ENCODE assay signal across 1 cellular context in the genomic region with DNA sequence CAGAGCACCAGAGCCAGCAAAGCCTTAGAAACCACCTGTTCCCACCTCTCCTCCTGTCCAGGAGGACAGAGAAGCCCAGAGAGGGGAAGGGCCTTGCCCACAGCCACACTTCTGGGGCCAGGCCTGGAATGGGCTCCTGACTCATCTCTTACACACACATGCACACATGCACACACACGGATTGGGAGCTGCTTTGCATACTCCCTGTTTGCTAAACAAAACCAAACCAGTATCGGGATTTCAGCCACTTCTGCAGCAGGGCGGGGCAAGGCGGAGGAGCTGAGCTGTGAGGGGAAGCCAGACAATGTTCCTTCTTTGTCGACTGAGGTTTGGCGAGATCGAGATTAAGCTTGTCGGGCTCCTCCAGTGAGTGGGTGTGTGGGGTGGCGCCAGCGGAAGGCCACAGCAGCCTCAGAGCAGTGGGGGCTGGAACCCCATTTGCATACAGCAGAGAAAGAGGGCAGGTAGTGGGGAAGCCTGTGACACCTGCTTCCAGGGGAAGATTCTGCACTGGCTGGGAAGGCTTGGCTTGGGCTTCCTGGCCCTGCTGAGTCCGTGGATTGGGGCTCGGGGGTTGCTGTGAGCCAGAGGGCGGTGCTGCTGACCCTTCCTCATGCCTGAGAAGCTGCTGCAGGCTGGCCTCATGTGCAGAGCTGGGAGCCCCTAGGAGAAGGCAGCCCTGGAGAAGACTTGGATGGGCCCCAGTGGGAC.
TF ChIP-seq lines count a peak whose summit lies in the region.

No MANE protein-coding gene starts in this region.

TF ChIP-seq in HepG2, 621 proteins besides CTCF, POLR2A, EP300 and RAD21:
- TF ChIP-seq MXD4 (CRISPR knock-in tag; IDR thresholded peaks at IDR 0.05) (no peak), ZBTB38 (CRISPR knock-in tag; IDR thresholded peaks at IDR 0.05) (no peak), XRCC5 (optimal IDR thresholded peaks at IDR 0.05; ENCODE audit: low read length) (peak; percentile 16), LCORL (IDR thresholded peaks at IDR 0.05) (no peak), LCORL (CRISPR knock-in tag; IDR thresholded peaks at IDR 0.05) (0 out of 2 replicates have a peak, but pooled peaks have one; percentile 9), FOXA1 (IDR thresholded peaks at IDR 0.05) (no peak), FOXA1 (CRISPR knock-in tag; IDR thresholded peaks at IDR 0.05) (no peak), ZNF253 (CRISPR knock-in tag; IDR thresholded peaks at IDR 0.05; ENCODE audit: borderline replicate concordance) (no peak), FOSL2 (CRISPR knock-in tag; IDR thresholded peaks at IDR 0.05) (peak; percentile 78), THAP11 (CRISPR knock-in tag; IDR thresholded peaks at IDR 0.05) (no peak), ZNF749 (CRISPR knock-in tag; IDR thresholded peaks at IDR 0.05; ENCODE audit: borderline replicate concordance) (no peak), ZSCAN9 (CRISPR knock-in tag; IDR thresholded peaks at IDR 0.05; ENCODE audit: borderline replicate concordance) (no peak), ZNF615 (CRISPR knock-in tag; IDR thresholded peaks at IDR 0.05; ENCODE audit: borderline replicate concordance) (no peak), ZC3H4 (CRISPR knock-in tag; IDR thresholded peaks at IDR 0.05; ENCODE audit: borderline replicate concordance) (no peak), EZH2 (conservative IDR thresholded peaks at IDR 0.05; ENCODE audit: low read depth, low read length) (0 out of 2 replicates have a peak, but pooled peaks have one; percentile 35)
- TF ChIP-seq, protein P1, sequence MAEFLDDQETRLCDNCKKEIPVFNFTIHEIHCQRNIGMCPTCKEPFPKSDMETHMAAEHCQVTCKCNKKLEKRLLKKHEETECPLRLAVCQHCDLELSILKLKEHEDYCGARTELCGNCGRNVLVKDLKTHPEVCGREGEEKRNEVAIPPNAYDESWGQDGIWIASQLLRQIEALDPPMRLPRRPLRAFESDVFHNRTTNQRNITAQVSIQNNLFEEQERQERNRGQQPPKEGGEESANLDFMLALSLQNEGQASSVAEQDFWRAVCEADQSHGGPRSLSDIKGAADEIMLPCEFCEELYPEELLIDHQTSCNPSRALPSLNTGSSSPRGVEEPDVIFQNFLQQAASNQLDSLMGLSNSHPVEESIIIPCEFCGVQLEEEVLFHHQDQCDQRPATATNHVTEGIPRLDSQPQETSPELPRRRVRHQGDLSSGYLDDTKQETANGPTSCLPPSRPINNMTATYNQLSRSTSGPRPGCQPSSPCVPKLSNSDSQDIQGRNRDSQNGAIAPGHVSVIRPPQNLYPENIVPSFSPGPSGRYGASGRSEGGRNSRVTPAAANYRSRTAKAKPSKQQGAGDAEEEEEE (CRISPR knock-in tag; IDR thresholded peaks at IDR 0.05; ENCODE audit: borderline replicate concordance), result no peak
- TF ChIP-seq, protein P2, sequence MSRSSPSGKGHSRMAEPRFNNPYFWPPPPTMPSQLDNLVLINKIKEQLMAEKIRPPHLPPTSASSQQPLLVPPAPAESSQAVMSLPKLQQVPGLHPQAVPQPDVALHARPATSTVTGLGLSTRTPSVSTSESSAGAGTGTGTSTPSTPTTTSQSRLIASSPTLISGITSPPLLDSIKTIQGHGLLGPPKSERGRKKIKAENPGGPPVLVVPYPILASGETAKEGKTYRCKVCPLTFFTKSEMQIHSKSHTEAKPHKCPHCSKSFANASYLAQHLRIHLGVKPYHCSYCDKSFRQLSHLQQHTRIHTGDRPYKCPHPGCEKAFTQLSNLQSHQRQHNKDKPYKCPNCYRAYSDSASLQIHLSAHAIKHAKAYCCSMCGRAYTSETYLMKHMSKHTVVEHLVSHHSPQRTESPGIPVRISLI (CRISPR knock-in tag; IDR thresholded peaks at IDR 0.05; ENCODE audit: borderline replicate concordance), result no peak
- TF ChIP-seq, protein P3, sequence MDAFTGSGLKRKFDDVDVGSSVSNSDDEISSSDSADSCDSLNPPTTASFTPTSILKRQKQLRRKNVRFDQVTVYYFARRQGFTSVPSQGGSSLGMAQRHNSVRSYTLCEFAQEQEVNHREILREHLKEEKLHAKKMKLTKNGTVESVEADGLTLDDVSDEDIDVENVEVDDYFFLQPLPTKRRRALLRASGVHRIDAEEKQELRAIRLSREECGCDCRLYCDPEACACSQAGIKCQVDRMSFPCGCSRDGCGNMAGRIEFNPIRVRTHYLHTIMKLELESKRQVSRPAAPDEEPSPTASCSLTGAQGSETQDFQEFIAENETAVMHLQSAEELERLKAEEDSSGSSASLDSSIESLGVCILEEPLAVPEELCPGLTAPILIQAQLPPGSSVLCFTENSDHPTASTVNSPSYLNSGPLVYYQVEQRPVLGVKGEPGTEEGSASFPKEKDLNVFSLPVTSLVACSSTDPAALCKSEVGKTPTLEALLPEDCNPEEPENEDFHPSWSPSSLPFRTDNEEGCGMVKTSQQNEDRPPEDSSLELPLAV (CRISPR knock-in tag; conservative IDR thresholded peaks at IDR 0.05; ENCODE audit: low read depth), result no peak
- TF ChIP-seq, protein P4, sequence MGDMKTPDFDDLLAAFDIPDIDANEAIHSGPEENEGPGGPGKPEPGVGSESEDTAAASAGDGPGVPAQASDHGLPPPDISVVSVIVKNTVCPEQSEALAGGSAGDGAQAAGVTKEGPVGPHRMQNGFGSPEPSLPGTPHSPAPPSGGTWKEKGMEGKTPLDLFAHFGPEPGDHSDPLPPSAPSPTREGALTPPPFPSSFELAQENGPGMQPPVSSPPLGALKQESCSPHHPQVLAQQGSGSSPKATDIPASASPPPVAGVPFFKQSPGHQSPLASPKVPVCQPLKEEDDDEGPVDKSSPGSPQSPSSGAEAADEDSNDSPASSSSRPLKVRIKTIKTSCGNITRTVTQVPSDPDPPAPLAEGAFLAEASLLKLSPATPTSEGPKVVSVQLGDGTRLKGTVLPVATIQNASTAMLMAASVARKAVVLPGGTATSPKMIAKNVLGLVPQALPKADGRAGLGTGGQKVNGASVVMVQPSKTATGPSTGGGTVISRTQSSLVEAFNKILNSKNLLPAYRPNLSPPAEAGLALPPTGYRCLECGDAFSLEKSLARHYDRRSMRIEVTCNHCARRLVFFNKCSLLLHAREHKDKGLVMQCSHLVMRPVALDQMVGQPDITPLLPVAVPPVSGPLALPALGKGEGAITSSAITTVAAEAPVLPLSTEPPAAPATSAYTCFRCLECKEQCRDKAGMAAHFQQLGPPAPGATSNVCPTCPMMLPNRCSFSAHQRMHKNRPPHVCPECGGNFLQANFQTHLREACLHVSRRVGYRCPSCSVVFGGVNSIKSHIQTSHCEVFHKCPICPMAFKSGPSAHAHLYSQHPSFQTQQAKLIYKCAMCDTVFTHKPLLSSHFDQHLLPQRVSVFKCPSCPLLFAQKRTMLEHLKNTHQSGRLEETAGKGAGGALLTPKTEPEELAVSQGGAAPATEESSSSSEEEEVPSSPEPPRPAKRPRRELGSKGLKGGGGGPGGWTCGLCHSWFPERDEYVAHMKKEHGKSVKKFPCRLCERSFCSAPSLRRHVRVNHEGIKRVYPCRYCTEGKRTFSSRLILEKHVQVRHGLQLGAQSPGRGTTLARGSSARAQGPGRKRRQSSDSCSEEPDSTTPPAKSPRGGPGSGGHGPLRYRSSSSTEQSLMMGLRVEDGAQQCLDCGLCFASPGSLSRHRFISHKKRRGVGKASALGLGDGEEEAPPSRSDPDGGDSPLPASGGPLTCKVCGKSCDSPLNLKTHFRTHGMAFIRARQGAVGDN (CRISPR knock-in tag; IDR thresholded peaks at IDR 0.05), result peak; percentile 10; the same call in 1 of the 2 replicates
